Comparison of ENCODE assay signal across 1 cellular context in the genomic region with DNA sequence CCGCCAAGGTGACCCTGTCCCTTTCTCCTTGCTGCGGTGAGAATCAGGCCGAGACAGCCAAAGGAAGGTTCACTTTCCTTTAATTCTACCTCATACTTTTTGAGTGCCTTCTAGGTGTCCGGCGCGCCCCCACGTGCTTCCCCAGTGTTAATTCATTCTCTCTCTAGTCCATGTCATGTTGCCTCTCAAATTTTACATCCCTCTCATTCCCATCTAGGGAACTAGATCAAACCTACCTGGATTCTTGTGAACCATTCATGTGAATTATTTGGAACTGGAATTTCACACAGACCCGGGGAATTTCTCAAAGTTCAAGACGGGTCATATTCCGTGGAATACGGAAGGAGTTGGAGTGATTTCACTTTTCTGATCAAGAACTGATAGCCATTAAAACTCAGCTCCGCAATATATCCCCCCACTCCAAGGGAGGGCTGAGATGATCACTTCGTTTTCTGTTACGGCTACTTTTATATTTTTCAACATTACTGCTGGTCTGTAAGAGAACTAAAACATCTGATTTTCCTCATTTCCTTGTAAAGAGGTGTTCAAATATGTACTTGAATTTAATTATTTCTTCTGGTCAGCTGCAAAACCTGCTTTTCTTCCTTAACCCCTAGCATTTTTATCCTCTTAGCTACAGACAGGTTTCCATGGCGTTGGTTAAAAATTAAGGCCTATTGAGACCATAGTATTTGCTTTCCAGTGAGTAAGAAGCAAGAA.
A peak's percentile ranks its signal among the peaks of the same experiment; 100 is the strongest.
TF ChIP-seq lines count a peak whose summit lies in the region.

No MANE protein-coding gene starts in this region.

TF ChIP-seq in K562, 482 proteins besides CTCF, POLR2A, EP300 and RAD21 (continued from another document and continues in another):
- TF ChIP-seq, protein P1, sequence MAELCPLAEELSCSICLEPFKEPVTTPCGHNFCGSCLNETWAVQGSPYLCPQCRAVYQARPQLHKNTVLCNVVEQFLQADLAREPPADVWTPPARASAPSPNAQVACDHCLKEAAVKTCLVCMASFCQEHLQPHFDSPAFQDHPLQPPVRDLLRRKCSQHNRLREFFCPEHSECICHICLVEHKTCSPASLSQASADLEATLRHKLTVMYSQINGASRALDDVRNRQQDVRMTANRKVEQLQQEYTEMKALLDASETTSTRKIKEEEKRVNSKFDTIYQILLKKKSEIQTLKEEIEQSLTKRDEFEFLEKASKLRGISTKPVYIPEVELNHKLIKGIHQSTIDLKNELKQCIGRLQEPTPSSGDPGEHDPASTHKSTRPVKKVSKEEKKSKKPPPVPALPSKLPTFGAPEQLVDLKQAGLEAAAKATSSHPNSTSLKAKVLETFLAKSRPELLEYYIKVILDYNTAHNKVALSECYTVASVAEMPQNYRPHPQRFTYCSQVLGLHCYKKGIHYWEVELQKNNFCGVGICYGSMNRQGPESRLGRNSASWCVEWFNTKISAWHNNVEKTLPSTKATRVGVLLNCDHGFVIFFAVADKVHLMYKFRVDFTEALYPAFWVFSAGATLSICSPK (IDR thresholded peaks at IDR 0.05; ENCODE audit: borderline replicate concordance), result no peak
- no peak for TF ChIP-seq CCNT2 (IDR thresholded peaks at IDR 0.05; ENCODE audit: borderline replicate concordance, extremely low read depth, insufficient read length, low read depth, low read length)
- TF ChIP-seq FOSL1 (tag; conservative IDR thresholded peaks at IDR 0.05), result no peak; the same call in 1 of the 2 replicates
- no peak for TF ChIP-seq RBM17 (IDR thresholded peaks at IDR 0.05; ENCODE audit: borderline replicate concordance, low read depth, low read length)
- peak; percentile 10; the same call in 1 of the 2 replicates for TF ChIP-seq JUND (IDR thresholded peaks at IDR 0.05; ENCODE audit: borderline replicate concordance, low read depth, low read length)
- TF ChIP-seq JUND (tag; IDR thresholded peaks at IDR 0.05; ENCODE audit: borderline replicate concordance, low read depth, low read length), result peak; percentile 8; the same call in 2 of the 3 replicates
- no peak for TF ChIP-seq CBFB (CRISPR knock-in tag; IDR thresholded peaks at IDR 0.05)
- peak; percentile 17 for TF ChIP-seq SAP30 (IDR thresholded peaks at IDR 0.05; ENCODE audit: borderline replicate concordance, insufficient read depth, low read depth, low read length, poor library complexity, severe bottlenecking)
- TF ChIP-seq CHCHD3 (CRISPR knock-in tag; IDR thresholded peaks at IDR 0.05), result no peak
- TF ChIP-seq ZBTB7A (IDR thresholded peaks at IDR 0.05; ENCODE audit: borderline replicate concordance, control insufficient read depth, low read depth, low read length), result no peak
- peak; percentile 69; the same call in 1 of the 2 replicates for TF ChIP-seq ZKSCAN8 (CRISPR knock-in tag; IDR thresholded peaks at IDR 0.05)
- no peak for TF ChIP-seq MTA1 (IDR thresholded peaks at IDR 0.05; ENCODE audit: borderline replicate concordance)
- no peak for TF ChIP-seq IFI16 (CRISPR knock-in tag; IDR thresholded peaks at IDR 0.05)
- TF ChIP-seq ZNF384 (IDR thresholded peaks at IDR 0.05; ENCODE audit: low read depth, low read length), result 0 out of 2 replicates have a peak, but pooled peaks have one; percentile 18
- TF ChIP-seq PHF20 (IDR thresholded peaks at IDR 0.05; ENCODE audit: partially characterized antibody), result peak; percentile 9
- no peak for TF ChIP-seq POLR2AphosphoS2 (IDR thresholded peaks at IDR 0.05; ENCODE audit: low read length)
- no peak for TF ChIP-seq HNRNPH1 (optimal IDR thresholded peaks at IDR 0.05; ENCODE audit: low read depth, low read length)
- TF ChIP-seq, protein P2, sequence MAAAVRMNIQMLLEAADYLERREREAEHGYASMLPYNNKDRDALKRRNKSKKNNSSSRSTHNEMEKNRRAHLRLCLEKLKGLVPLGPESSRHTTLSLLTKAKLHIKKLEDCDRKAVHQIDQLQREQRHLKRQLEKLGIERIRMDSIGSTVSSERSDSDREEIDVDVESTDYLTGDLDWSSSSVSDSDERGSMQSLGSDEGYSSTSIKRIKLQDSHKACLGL (CRISPR knock-in tag; IDR thresholded peaks at IDR 0.05; ENCODE audit: borderline replicate concordance, poor library complexity, severe bottlenecking), result peak; percentile 62
- TF ChIP-seq CSDE1 (IDR thresholded peaks at IDR 0.05), result 0 out of 4 replicates have a peak, but pooled peaks of 1 of the 2 experiments have one; percentile 46
- peak; percentile 55; the same call in 1 of the 2 replicates for TF ChIP-seq MIER1 (IDR thresholded peaks at IDR 0.05; ENCODE audit: low read depth)
- TF ChIP-seq BACH1 (tag; IDR thresholded peaks at IDR 0.05), result peak; percentile 83
- peak; percentile 53 for TF ChIP-seq GTF2E2 (tag; IDR thresholded peaks at IDR 0.05)
- TF ChIP-seq, protein P3, sequence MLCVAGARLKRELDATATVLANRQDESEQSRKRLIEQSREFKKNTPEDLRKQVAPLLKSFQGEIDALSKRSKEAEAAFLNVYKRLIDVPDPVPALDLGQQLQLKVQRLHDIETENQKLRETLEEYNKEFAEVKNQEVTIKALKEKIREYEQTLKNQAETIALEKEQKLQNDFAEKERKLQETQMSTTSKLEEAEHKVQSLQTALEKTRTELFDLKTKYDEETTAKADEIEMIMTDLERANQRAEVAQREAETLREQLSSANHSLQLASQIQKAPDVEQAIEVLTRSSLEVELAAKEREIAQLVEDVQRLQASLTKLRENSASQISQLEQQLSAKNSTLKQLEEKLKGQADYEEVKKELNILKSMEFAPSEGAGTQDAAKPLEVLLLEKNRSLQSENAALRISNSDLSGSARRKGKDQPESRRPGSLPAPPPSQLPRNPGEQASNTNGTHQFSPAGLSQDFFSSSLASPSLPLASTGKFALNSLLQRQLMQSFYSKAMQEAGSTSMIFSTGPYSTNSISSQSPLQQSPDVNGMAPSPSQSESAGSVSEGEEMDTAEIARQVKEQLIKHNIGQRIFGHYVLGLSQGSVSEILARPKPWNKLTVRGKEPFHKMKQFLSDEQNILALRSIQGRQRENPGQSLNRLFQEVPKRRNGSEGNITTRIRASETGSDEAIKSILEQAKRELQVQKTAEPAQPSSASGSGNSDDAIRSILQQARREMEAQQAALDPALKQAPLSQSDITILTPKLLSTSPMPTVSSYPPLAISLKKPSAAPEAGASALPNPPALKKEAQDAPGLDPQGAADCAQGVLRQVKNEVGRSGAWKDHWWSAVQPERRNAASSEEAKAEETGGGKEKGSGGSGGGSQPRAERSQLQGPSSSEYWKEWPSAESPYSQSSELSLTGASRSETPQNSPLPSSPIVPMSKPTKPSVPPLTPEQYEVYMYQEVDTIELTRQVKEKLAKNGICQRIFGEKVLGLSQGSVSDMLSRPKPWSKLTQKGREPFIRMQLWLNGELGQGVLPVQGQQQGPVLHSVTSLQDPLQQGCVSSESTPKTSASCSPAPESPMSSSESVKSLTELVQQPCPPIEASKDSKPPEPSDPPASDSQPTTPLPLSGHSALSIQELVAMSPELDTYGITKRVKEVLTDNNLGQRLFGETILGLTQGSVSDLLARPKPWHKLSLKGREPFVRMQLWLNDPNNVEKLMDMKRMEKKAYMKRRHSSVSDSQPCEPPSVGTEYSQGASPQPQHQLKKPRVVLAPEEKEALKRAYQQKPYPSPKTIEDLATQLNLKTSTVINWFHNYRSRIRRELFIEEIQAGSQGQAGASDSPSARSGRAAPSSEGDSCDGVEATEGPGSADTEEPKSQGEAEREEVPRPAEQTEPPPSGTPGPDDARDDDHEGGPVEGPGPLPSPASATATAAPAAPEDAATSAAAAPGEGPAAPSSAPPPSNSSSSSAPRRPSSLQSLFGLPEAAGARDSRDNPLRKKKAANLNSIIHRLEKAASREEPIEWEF (CRISPR knock-in tag; IDR thresholded peaks at IDR 0.05), result peak; percentile 40; the same call in 1 of the 2 replicates
- TF ChIP-seq TCF7 (IDR thresholded peaks at IDR 0.05; ENCODE audit: borderline replicate concordance), result no peak
- TF ChIP-seq, protein P4, sequence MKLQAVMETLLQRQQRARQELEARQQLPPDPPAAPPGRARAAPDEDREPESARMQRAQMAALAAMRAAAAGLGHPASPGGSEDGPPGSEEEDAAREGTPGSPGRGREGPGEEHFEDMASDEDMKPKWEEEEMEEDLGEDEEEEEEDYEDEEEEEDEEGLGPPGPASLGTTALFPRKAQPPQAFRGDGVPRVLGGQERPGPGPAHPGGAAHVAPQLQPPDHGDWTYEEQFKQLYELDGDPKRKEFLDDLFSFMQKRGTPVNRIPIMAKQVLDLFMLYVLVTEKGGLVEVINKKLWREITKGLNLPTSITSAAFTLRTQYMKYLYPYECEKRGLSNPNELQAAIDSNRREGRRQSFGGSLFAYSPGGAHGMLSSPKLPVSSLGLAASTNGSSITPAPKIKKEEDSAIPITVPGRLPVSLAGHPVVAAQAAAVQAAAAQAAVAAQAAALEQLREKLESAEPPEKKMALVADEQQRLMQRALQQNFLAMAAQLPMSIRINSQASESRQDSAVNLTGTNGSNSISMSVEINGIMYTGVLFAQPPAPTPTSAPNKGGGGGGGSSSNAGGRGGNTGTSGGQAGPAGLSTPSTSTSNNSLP (IDR thresholded peaks at IDR 0.05; ENCODE audit: borderline replicate concordance, low read depth, low read length), result peak; percentile 50; the same call in 1 of the 2 replicates
- TF ChIP-seq ZNF77 (CRISPR knock-in tag; IDR thresholded peaks at IDR 0.05), result no peak
- 0 out of 2 replicates have a peak, but pooled peaks have one; percentile 71 for TF ChIP-seq HMG20A (CRISPR knock-in tag; conservative IDR thresholded peaks at IDR 0.05)
- TF ChIP-seq, protein P5, sequence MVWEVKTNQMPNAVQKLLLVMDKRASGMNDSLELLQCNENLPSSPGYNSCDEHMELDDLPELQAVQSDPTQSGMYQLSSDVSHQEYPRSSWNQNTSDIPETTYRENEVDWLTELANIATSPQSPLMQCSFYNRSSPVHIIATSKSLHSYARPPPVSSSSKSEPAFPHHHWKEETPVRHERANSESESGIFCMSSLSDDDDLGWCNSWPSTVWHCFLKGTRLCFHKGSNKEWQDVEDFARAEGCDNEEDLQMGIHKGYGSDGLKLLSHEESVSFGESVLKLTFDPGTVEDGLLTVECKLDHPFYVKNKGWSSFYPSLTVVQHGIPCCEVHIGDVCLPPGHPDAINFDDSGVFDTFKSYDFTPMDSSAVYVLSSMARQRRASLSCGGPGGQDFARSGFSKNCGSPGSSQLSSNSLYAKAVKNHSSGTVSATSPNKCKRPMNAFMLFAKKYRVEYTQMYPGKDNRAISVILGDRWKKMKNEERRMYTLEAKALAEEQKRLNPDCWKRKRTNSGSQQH (CRISPR knock-in tag; IDR thresholded peaks at IDR 0.05), result peak; percentile 89
- TF ChIP-seq ETV6 (IDR thresholded peaks at IDR 0.05; ENCODE audit: borderline replicate concordance in 1 of 2, low read depth in 2 of 2, low read length in 1 of 2), result no peak
- TF ChIP-seq ETV6 (CRISPR knock-in tag; IDR thresholded peaks at IDR 0.05; ENCODE audit: borderline replicate concordance), result 0 out of 2 replicates have a peak, but pooled peaks have one; percentile 1
- TF ChIP-seq CEBPB (tag; IDR thresholded peaks at IDR 0.05), result no peak
- TF ChIP-seq ZNF347 (CRISPR knock-in tag; IDR thresholded peaks at IDR 0.05; ENCODE audit: low read depth), result no peak
- TF ChIP-seq YY1 (IDR thresholded peaks at IDR 0.05; ENCODE audit: borderline replicate concordance in 1 of 3, control insufficient read depth in 1 of 3, extremely low read depth in 1 of 3, insufficient read depth in 3 of 3, insufficient read length in 1 of 3, insufficient replicate concordance in 2 of 3, low read depth in 1 of 3, low read length in 2 of 3), result no peak
- 0 out of 2 replicates have a peak, but pooled peaks have one; percentile 8 for TF ChIP-seq TOE1 (IDR thresholded peaks at IDR 0.05; ENCODE audit: borderline replicate concordance)
- no peak; the same call in 1 of the 2 replicates for TF ChIP-seq TOE1 (CRISPR knock-in tag; IDR thresholded peaks at IDR 0.05; ENCODE audit: borderline replicate concordance, low read depth)
- peak; percentile 73; the same call in 1 of the 2 replicates for TF ChIP-seq KLF6 (CRISPR knock-in tag; IDR thresholded peaks at IDR 0.05; ENCODE audit: borderline replicate concordance)
- no peak for TF ChIP-seq ZZZ3 (IDR thresholded peaks at IDR 0.05)
- TF ChIP-seq KLF10 (CRISPR knock-in tag; IDR thresholded peaks at IDR 0.05), result no peak
- TF ChIP-seq ETV1 (tag; conservative IDR thresholded peaks at IDR 0.05; ENCODE audit: low read depth), result no peak
- peak; percentile 1 for TF ChIP-seq CHD1 (IDR thresholded peaks at IDR 0.05; ENCODE audit: low read length)
- TF ChIP-seq, protein P6, sequence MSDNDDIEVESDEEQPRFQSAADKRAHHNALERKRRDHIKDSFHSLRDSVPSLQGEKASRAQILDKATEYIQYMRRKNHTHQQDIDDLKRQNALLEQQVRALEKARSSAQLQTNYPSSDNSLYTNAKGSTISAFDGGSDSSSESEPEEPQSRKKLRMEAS (CRISPR knock-in tag; IDR thresholded peaks at IDR 0.05), result peak; percentile 73
- TF ChIP-seq BHLHE40 (IDR thresholded peaks at IDR 0.05; ENCODE audit: low read length), result no peak
- TF ChIP-seq MCM7 (IDR thresholded peaks at IDR 0.05), result no peak
- no peak for TF ChIP-seq ZFX (CRISPR knock-in tag; IDR thresholded peaks at IDR 0.05)
- no peak for TF ChIP-seq ZNF507 (tag; conservative IDR thresholded peaks at IDR 0.05)
- TF ChIP-seq, protein P7, sequence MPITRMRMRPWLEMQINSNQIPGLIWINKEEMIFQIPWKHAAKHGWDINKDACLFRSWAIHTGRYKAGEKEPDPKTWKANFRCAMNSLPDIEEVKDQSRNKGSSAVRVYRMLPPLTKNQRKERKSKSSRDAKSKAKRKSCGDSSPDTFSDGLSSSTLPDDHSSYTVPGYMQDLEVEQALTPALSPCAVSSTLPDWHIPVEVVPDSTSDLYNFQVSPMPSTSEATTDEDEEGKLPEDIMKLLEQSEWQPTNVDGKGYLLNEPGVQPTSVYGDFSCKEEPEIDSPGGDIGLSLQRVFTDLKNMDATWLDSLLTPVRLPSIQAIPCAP (CRISPR knock-in tag; IDR thresholded peaks at IDR 0.05; ENCODE audit: borderline replicate concordance), result no peak
